22 cellular contexts compared by ENCODE assay signal in the genomic region with DNA sequence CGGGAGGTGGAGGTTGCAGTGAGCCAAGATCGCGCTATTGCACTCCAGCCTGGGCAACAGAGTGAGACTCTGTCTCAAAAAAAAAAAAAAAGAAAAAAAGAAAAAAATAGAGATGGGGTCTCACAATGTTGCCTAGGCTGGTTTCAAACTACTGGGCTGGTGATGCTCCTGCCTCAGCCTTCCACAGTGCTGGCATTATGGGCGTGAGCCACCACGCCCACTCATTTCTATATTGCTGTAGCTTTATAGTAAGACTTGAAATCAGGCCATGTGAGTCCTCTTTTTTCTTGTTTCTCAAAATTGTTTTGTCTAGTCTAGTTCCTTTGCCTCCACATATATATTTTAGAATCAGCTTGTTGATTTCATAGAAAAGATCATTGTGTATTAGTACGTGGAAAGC. TPM values are rescaled to one million over a fixed set of nuclear protein-coding genes. Genes with fewer than 3 reads are reported as not detected.
DNase-seq lines count a peak whose midpoint lies in the region; ATAC-seq and TF ChIP-seq lines count a peak whose summit lies in the region.
"Had no signal": no experiment of that assay in that cellular context is flagged by ENCODE, and none has a peak within 500 bp of the region (broad histone marks: within the 10 kb centered on the region; RNA-seq: fewer than 3 reads in every experiment).

No MANE protein-coding gene starts in this region.

- H3K9me3 ChIP-seq in right atrium auricular region: no peaks in the 10 kb centered on the region
- peaks cover 5% of the 10 kb centered on the region for H3K9me3 ChIP-seq in A673 (ENCODE audit: low read depth, low read length, poor library complexity, severe bottlenecking)

- H3K4me3 ChIP-seq in right atrium auricular region: no peak overlapping the region
- H3K4me3 ChIP-seq in A673 (ENCODE audit: low read depth, low read length, poor library complexity, severe bottlenecking): no peak overlapping the region

- peak overlapping the region; percentile 35 to 52 for H3K27ac ChIP-seq in right atrium auricular region
- no peak overlapping the region for H3K27ac ChIP-seq in A673 (ENCODE audit: low read depth, low read length, poor library complexity, severe bottlenecking)
- no peak overlapping the region for H3K27ac ChIP-seq in RWPE1
- H3K27ac ChIP-seq: brain microvascular endothelial cell had no signal

- peak overlapping the region; percentile 10 to 74 for H3K27ac Mint-ChIP-seq in effector memory CD8-positive, alpha-beta T cell
- peak overlapping the region; percentile 74 for H3K27ac Mint-ChIP-seq in nephron progenitor cell

- intact Hi-C loops in cardiac septum (cut with DNase I): no loop called here
- intact Hi-C loops in A673 (cut with micrococcal nuclease; ENCODE audit: unreplicated experiment): no loop called here

- no peaks in the 10 kb centered on the region for H3K27me3 Mint-ChIP-seq in effector memory CD8-positive, alpha-beta T cell
- H3K27me3 Mint-ChIP-seq in nephron progenitor cell (ENCODE audit: low read depth, poor library complexity): peaks cover 4% of the 10 kb centered on the region
- H3K27me3 Mint-ChIP-seq: CD4-positive, CD25-positive, alpha-beta regulatory T cell had no signal

- TF ChIP-seq CTCF in right atrium auricular region (IDR thresholded peaks at IDR 0.05) (no peak), nephron progenitor cell (IDR thresholded peaks at IDR 0.05) (no peak), A673 (conservative IDR thresholded peaks at IDR 0.05; ENCODE audit: low read depth, low read length) (no peak), RWPE1 (conservative IDR thresholded peaks at IDR 0.05; ENCODE audit: low read depth) (no peak)

- CTCF ChIA-PET in A673 (lab: Charles Lee) (no interaction called here), RWPE1 (lab: Yijun Ruan, JAX) (no interaction called here)

- H3K4me3 Mint-ChIP-seq in effector memory CD8-positive, alpha-beta T cell: no peak overlapping the region
- no peak overlapping the region for H3K4me3 Mint-ChIP-seq in nephron progenitor cell
- H3K4me3 Mint-ChIP-seq: H9 had no signal

- DNase-seq in right atrium auricular region (ENCODE audit: low spot score): no peak
- DNase-seq in cardiac septum (ENCODE audit: low spot score): no peak
- no peak for DNase-seq in effector memory CD8-positive, alpha-beta T cell
- DNase-seq in nephron progenitor cell: no peak
- no peak for DNase-seq in A673 (ENCODE audit: low spot score)
- no peak for DNase-seq in GDM1 (lab: John Stamatoyannopoulos, UW)
- no peak for DNase-seq in RWPE1 (ENCODE audit: low spot score)
- DNase-seq: activated CD4-positive, alpha-beta T cell treated with anti-CD3 and anti-CD28 coated beads, Interleukin-2, amount 50 U/mL, for 1 hour; activated CD8-positive, alpha-beta memory T cell treated with anti-CD3 and anti-CD28 coated beads, Interleukin-2, amount 50 U/mL, for 48 hours; brain microvascular endothelial cell; CD4-positive, CD25-positive, alpha-beta regulatory T cell; dermis blood vessel endothelial cell; DMS53; GF-D8; H9; IMR-90; NCI-H1417; NCI-H524; NK-92 treated with Interleukin-12 subunit alpha and Interleukin-12 subunit beta, amount 100 ng/mL, for 24 hours; stimulated activated CD4-positive, alpha-beta T cell treated with anti-CD3 and anti-CD28 coated beads, Interleukin-1b, Interleukin-23, amount 100 ng/mL, for 48 hours; stimulated activated naive CD4-positive, alpha-beta T cell had no signal

- peaks cover 39% of the 10 kb centered on the region for H3K36me3 Mint-ChIP-seq in effector memory CD8-positive, alpha-beta T cell (ENCODE audit: insufficient read depth)
- H3K36me3 Mint-ChIP-seq in nephron progenitor cell (ENCODE audit: low read depth): peaks cover 29% of the 10 kb centered on the region

- ATAC-seq in effector memory CD8-positive, alpha-beta T cell (replicated peaks): no peak
- ATAC-seq in HG03520 (IDR thresholded peaks at IDR 0.05; ENCODE audit: unreplicated experiment): no peak

- H3K9me3 Mint-ChIP-seq in effector memory CD8-positive, alpha-beta T cell: no peaks in the 10 kb centered on the region
- H3K9me3 Mint-ChIP-seq in nephron progenitor cell: peaks cover 29% of the 10 kb centered on the region

- H3K4me1 ChIP-seq in right atrium auricular region (peaks cover 0 to 40% of the 10 kb centered on the region in 2 donors), A673 (ENCODE audit: insufficient read depth, low read length, poor library complexity, severe bottlenecking) (no peaks in the 10 kb centered on the region)

- no peaks in the 10 kb centered on the region for H3K27me3 ChIP-seq in right atrium auricular region
- H3K27me3 ChIP-seq in A673 (replicated peaks; ENCODE audit: insufficient read depth, low read depth, low read length, poor library complexity): no peaks in the 10 kb centered on the region
- H3K27me3 ChIP-seq: brain microvascular endothelial cell had no signal

- peaks cover 30 to 34% of the 10 kb centered on the region in 2 donors for H3K4me1 Mint-ChIP-seq in effector memory CD8-positive, alpha-beta T cell (ENCODE audit: low read depth in 2 of 2)
- no peaks in the 10 kb centered on the region for H3K4me1 Mint-ChIP-seq in nephron progenitor cell

- BruUV-seq in A673 (replicated peaks; lab: Mats Ljungman, UMichigan): no TSS peak

- POLR2A ChIA-PET in A673 (lab: Charles Lee; ENCODE audit: low non-redundant PET) (interaction anchor here (0.7 kb wide), 1 partner anchor 68 kb away, joined by 9 read pairs; no protein-coding TSS in a partner anchor), RWPE1 (lab: Yijun Ruan, JAX; ENCODE audit: low non-redundant PET) (no interaction called here)

- H3K36me3 ChIP-seq in right atrium auricular region (no peaks in the 10 kb centered on the region), A673 (ENCODE audit: insufficient read depth, low read length, poor library complexity, severe bottlenecking) (no peaks in the 10 kb centered on the region)
- H3K36me3 ChIP-seq: brain microvascular endothelial cell had no signal

RNA-seq across cellular contexts. Expression of gene DNM2, which starts 18.3 kb away (rescaled TPM):
- total RNA-seq in right atrium auricular region (100 to 1,000 TPM; 111 to 144 TPM), cardiac septum (138 TPM), A673 (2021) (143 and 155 TPM in 2 replicates)

RNA-seq across cellular contexts. Expression of gene QTRT1, which starts 35.0 kb away (rescaled TPM):
- 10 to 100 TPM; 15.2 to 15.8 TPM for total RNA-seq in right atrium auricular region
- 24.9 TPM for total RNA-seq in cardiac septum
- 82.4 and 89.6 TPM in 2 replicates for total RNA-seq in A673 (2021)

Comparison
In these comparisons a context has a peak if more than half of its experiments do, and no peak if none do; other contexts are left out.
1. H3K27ac ChIP-seq: peak in right atrium auricular region (2 of 2); none in A673 (single experiment) and RWPE1 (single experiment).